In the genomic region with DNA sequence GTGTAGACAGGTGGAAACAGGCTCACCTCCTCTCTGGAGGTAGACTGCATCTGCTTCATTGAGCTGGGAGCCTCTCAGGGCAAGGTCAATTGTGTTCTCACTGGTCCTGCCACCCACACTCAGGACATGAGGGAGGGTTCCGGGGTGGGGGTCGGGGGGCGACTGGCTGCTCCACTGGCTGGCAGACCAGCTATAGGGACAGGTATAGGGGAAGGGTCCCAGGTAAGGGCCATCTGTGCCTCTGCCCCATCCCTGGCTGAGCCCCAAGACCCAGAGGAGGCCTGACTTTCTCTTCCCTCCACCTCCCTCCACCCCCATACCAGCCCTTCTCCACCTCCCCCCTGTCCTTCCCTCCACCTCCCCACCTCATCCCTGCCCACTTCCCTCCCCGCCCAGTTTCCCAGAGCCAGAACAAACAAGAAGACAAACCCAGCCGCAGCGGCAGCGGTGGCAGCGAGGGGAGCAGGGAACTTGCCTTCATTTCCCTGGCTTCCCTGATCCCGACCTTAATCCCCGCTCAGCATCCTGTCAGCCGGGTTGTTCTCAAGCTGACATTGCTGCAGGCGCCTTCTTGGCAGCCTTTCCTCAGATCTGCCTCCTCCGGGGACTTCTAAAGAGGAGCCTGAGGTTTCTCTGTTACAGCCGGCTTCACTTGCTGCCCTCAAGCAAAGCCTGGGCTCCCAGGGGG, we compare ENCODE assay signal across 11 cellular contexts. TPM values are rescaled to one million over a fixed set of nuclear protein-coding genes. Genes with fewer than 3 reads are reported as not detected.
DNase-seq lines count a peak whose midpoint lies in the region; ATAC-seq, FAIRE-seq and TF ChIP-seq lines count a peak whose summit lies in the region.
"Had no signal": no experiment of that assay in that cellular context is flagged by ENCODE, and none has a peak within 500 bp of the region (broad histone marks: within the 10 kb centered on the region; RNA-seq: fewer than 3 reads in every experiment).

No MANE protein-coding gene starts in this region.

- H3K27me3 ChIP-seq in transverse colon: peaks cover 13% of the 10 kb centered on the region

- H3K27ac ChIP-seq in kidney (ENCODE audit: low read depth in 2 of 2, low read length in 2 of 2) (no peak overlapping the region), transverse colon (peak overlapping the region in 1 of 4 donors; percentile 39)

- DNase-seq in NCI-H2227 (lab: John Stamatoyannopoulos, UW; ENCODE audit: unreplicated experiment) (peak; percentile 12), NCI-H2227 treated with DMSO at 0.1 percent for 48 hours (lab: John Stamatoyannopoulos, UW) (no peak), activated B cell treated with CpG ODN at 0.5 μM for 24 hours (no peak), kidney (peak; percentile 77), transverse colon (peak; percentile 31), G401 (ENCODE audit: low spot score) (no peak), GM19238 (ENCODE audit: insufficient read length, low spot score) (no peak), cortex of kidney (lab: John Stamatoyannopoulos, UW) (no peak)
- DNase-seq: ACHN; activated CD8-positive, alpha-beta memory T cell treated with anti-CD3 and anti-CD28 coated beads for 24 hours; MM.1S had no signal

- CTCF ChIA-PET in activated B cell treated with CpG ODN at 0.5 μM for 24 hours (lab: Charles Lee): no interaction called here

- no peak overlapping the region for H3K4me3 ChIP-seq in kidney (ENCODE audit: low read length in 2 of 2)
- H3K4me3 ChIP-seq in transverse colon: peak overlapping the region in 1 of 4 donors; percentile 22

- in situ Hi-C loops in transverse colon (cut with MboI; ENCODE audit: low pct_ligation_motif_present in 1 of 4, low pct_unique_long_range_greater_than_20kb in 1 of 4, low sequenced_read_pairs in 3 of 4) (no loop called here), G401 (cut with HindIII; ENCODE audit: low sequenced_read_pairs) (no loop called here)

- peak overlapping the region; percentile 59 for H3K4me3 Mint-ChIP-seq in activated B cell treated with CpG ODN at 0.5 μM for 24 hours

- H3K27me3 Mint-ChIP-seq in activated B cell treated with CpG ODN at 0.5 μM for 24 hours: peaks cover 5% of the 10 kb centered on the region

- no peaks in the 10 kb centered on the region for H3K9me3 Mint-ChIP-seq in activated B cell treated with CpG ODN at 0.5 μM for 24 hours

- no peak for TF ChIP-seq POLR2A in transverse colon (IDR thresholded peaks at IDR 0.05)

- FAIRE-seq in kidney (lab: Jason Lieb, UNC): no peak

- H3K4me1 Mint-ChIP-seq in activated B cell treated with CpG ODN at 0.5 μM for 24 hours: peaks cover 55% of the 10 kb centered on the region

- no peaks in the 10 kb centered on the region for H3K36me3 Mint-ChIP-seq in activated B cell treated with CpG ODN at 0.5 μM for 24 hours (ENCODE audit: low read depth)

- TF ChIP-seq EP300 in transverse colon (IDR thresholded peaks at IDR 0.05; ENCODE audit: low read depth): no peak

- H3K27ac Mint-ChIP-seq in activated B cell treated with CpG ODN at 0.5 μM for 24 hours: no peak overlapping the region

- H3K36me3 ChIP-seq in kidney (ENCODE audit: control insufficient read depth in 1 of 2, insufficient read depth in 2 of 2, low read length in 2 of 2) (no peaks in the 10 kb centered on the region), transverse colon (no peaks in the 10 kb centered on the region)

- TF ChIP-seq CTCF in activated B cell treated with CpG ODN at 0.5 μM for 24 hours (IDR thresholded peaks at IDR 0.05): no peak
- no peak for TF ChIP-seq CTCF in kidney (IDR thresholded peaks at IDR 0.05; ENCODE audit: borderline replicate concordance, extremely low read depth, insufficient read depth)
- TF ChIP-seq CTCF in transverse colon (IDR thresholded peaks at IDR 0.05): no peak

- POLR2A ChIA-PET in activated B cell treated with CpG ODN at 0.5 μM for 24 hours (lab: Charles Lee): interaction anchor here (1.0 to 1.8 kb wide), 3 partner anchors 22 to 100 kb away, joined by 3 to 8 read pairs (median 3); no protein-coding TSS in a partner anchor

- ATAC-seq in activated B cell treated with CpG ODN at 0.5 μM for 24 hours (ENCODE audit: low read depth): peak; percentile 21

- intact Hi-C loops in activated B cell treated with CpG ODN at 0.5 μM for 24 hours (cut with micrococcal nuclease): no loop called here
- intact Hi-C loops in kidney (cut with DNase I): no loop called here
- intact Hi-C loops in transverse colon (cut with DNase I; ENCODE audit: low total_unique reads): no loop called here

- H3K4me1 ChIP-seq in kidney (ENCODE audit: control insufficient read depth in 1 of 2, insufficient read depth in 1 of 2, low read depth in 1 of 2, low read length in 2 of 2) (peaks cover 0 to 5% of the 10 kb centered on the region in 2 donors), transverse colon (peaks cover 6 to 16% (median 12%) of the 10 kb centered on the region in 4 donors)

- no peak overlapping the region for H3K9ac ChIP-seq in kidney (ENCODE audit: low read length in 2 of 2)

- 20% methylated on average over 12 of the region's 14 CpGs; no CpG with 5 or more reads in 1 of the 2 donors for WGBS in transverse colon (ENCODE audit: low coverage in 1 of 2), 2 donors

- H3K9me3 ChIP-seq in kidney (ENCODE audit: control insufficient read depth in 1 of 2, low read length in 2 of 2) (no peaks in the 10 kb centered on the region), transverse colon (no peaks in the 10 kb centered on the region)

RNA-seq across cellular contexts. Expression of gene FOXP4, which starts 18.3 kb away (rescaled TPM):
- total RNA-seq in activated B cell treated with CpG ODN at 0.5 μM for 24 hours (37.8 and 40.7 TPM in 2 replicates), kidney (33.2 TPM), transverse colon (10 to 100 TPM; 13.8 to 45.6 (median 17.2) TPM)
- polyA plus RNA-seq in kidney (ENCODE audit: insufficient read depth, low read depth, low replicate concordance): 14.0 TPM
- 2.3 and 2.6 TPM in 2 replicates for total RNA-seq in G401 (2014; rRNA removed; shearing (Covaris generic))

Comparison
In these comparisons a context has a peak if more than half of its experiments do, and no peak if none do; other contexts are left out.
1. DNase-seq: peak in NCI-H2227 (single experiment), kidney (single experiment) and transverse colon (single experiment); none in NCI-H2227 treated with DMSO at 0.1 percent for 48 hours (single experiment), activated B cell treated with CpG ODN at 0.5 μM for 24 hours (single experiment), G401 (single experiment), GM19238 (single experiment) and cortex of kidney (single experiment).